ENCODE assay signal across 25 cellular contexts in the genomic region with DNA sequence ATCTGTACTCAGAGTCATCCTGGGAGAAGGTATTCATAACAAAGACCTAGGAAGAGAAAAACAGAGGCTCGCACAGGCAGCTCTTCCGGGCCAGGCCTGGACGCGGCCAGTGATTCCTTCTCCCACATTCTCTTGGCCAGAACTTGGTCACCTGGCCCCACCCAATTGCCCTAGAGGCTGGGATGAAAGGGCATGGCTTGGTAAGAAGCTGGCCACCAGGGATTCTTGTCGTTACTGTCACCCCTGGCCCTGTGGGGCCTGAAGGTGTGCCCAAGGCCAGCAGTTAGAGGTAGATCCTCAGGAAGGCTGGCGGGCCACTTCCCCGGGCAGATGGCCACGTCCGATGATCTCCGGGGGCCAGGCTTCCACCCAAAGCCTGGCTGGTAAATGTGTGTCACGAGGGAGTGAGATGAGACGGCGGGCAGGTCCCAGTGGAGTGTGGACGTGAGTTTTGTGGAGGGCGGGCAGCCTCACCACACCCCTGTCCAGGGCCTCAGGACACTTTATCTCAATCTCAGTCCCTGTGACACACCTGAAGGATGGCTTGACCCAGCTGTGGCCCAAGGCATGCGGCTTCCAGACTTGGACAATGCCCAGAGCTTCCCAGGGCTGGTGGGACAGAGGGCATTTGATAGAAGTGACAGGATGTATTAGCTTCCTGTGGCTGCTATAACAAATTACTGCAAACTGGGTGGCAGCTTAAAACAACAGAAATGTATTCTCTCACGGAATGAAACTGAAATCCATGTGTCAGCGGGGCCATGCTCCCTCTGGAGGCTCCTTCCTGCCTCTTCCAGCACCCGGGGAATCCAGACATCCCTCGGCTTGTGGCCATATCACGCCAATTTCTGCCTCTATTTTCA.
DNase-seq lines count a peak whose midpoint lies in the region; ATAC-seq, FAIRE-seq and TF ChIP-seq lines count a peak whose summit lies in the region.
"Had no signal": no experiment of that assay in that cellular context is flagged by ENCODE, and none has a peak within 500 bp of the region (broad histone marks: within the 10 kb centered on the region; RNA-seq: fewer than 3 reads in every experiment).

No MANE protein-coding gene starts in this region.

- peaks cover 25% of the 10 kb centered on the region for H3K4me1 Mint-ChIP-seq in type B pancreatic cell (ENCODE audit: unreplicated experiment)

- H3K9me2 ChIP-seq in SK-N-SH: no peaks in the 10 kb centered on the region

- no peak overlapping the region for H3K4me3 Mint-ChIP-seq in type B pancreatic cell
- H3K4me3 Mint-ChIP-seq: activated CD8-positive, alpha-beta T cell treated with anti-CD3 and anti-CD28 coated beads for 36 hours; activated T-helper 1 cell treated with anti-CD3 and anti-CD28 coated beads, Interleukin-12 subunit alpha, Interleukin-12 subunit beta, Interleukin-2, Interleukin-4 antibody, amounts not matched to agents 30 ng/mL and 10 ng/mL and 1 ng/mL, durations not matched to agents 14 hours and 24 hours and 36 hours; CD4-positive, alpha-beta T cell; naive thymus-derived CD8-positive, alpha-beta T cell; stimulated activated memory B cell treated with anti-CD40 and anti-IgM and Interleukin-4, amounts not matched to agents 10 μg/mL and 1 μg/mL and 100 μg/mL, for 72 hours had no signal

- H3K4me2 ChIP-seq in SK-N-SH: no peak overlapping the region

- peaks cover 0 to 37% of the 10 kb centered on the region in 2 experiments; a peak in 1 of 4 replicates for H3K4me1 ChIP-seq in SK-N-SH (ENCODE audit: control insufficient read depth in 1 of 2, insufficient read depth in 2 of 2, low read depth in 1 of 2, low read length in 1 of 2)
- H3K4me1 ChIP-seq: thyroid gland had no signal

- H4K20me1 ChIP-seq in SK-N-SH (ENCODE audit: insufficient read depth): no peaks in the 10 kb centered on the region

- no peaks in the 10 kb centered on the region for H3K27me3 ChIP-seq in SK-N-SH (ENCODE audit: insufficient read depth)
- H3K27me3 ChIP-seq in bronchial epithelial cell (ENCODE audit: control insufficient read depth, insufficient read depth, low read length): no peaks in the 10 kb centered on the region
- H3K27me3 ChIP-seq: gastroesophageal sphincter, thyroid gland had no signal

- H3K36me3 Mint-ChIP-seq in type B pancreatic cell: no peaks in the 10 kb centered on the region
- H3K36me3 Mint-ChIP-seq: IgD-negative memory B cell; naive thymus-derived CD8-positive, alpha-beta T cell; stimulated activated memory B cell treated with anti-CD40 and anti-IgM and Interleukin-4, amounts not matched to agents 10 μg/mL and 1 μg/mL and 100 μg/mL, for 72 hours had no signal

- H3K9ac ChIP-seq in SK-N-SH: no peak overlapping the region

- no peak overlapping the region for H2AFZ ChIP-seq in SK-N-SH (ENCODE audit: low read depth)

- POLR2A ChIA-PET in SK-N-SH (lab: Yijun Ruan, JAX): no interaction called here

- TF ChIP-seq EP300 in SK-N-SH (IDR thresholded peaks at IDR 0.05; ENCODE audit: borderline replicate concordance in 1 of 2, low read depth in 1 of 2, low read length in 1 of 2): no peak

- no peak for TF ChIP-seq CTCF in SK-N-SH (IDR thresholded peaks at IDR 0.05)
- TF ChIP-seq CTCF in bronchial epithelial cell (IDR thresholded peaks at IDR 0.05; ENCODE audit: insufficient read depth, low read length, severe bottlenecking): peak; percentile 8
- peak; percentile 25 for TF ChIP-seq CTCF in type B pancreatic cell (conservative IDR thresholded peaks at IDR 0.05)

- no peak overlapping the region for H3K4me3 ChIP-seq in SK-N-SH (ENCODE audit: low read depth in 2 of 2, low read length in 1 of 2)
- no peak overlapping the region for H3K4me3 ChIP-seq in bronchial epithelial cell (ENCODE audit: low read depth, low read length)
- H3K4me3 ChIP-seq: gastroesophageal sphincter, lung, thyroid gland had no signal

- ATAC-seq in SK-N-SH treated with all-trans-retinoic acid at 6 μM for 48 hours: no peak
- peak; percentile 37 for ATAC-seq in left lobe of liver
- ATAC-seq in GM21619 (IDR thresholded peaks at IDR 0.05; ENCODE audit: unreplicated experiment): no peak
- ATAC-seq: activated CD8-positive, alpha-beta T cell treated with anti-CD3 and anti-CD28 coated beads for 36 hours; gastroesophageal sphincter; naive thymus-derived CD8-positive, alpha-beta T cell; stimulated activated memory B cell treated with anti-CD40 and anti-IgM and Interleukin-4, amounts not matched to agents 10 μg/mL and 1 μg/mL and 100 μg/mL, for 72 hours had no signal

- H3K9me3 ChIP-seq in SK-N-SH: no peaks in the 10 kb centered on the region
- H3K9me3 ChIP-seq: gastroesophageal sphincter, thyroid gland had no signal

- no peak for FAIRE-seq in bronchial epithelial cell (lab: Jason Lieb, UNC)
- FAIRE-seq: endometrium had no signal

- H3K27me3 Mint-ChIP-seq in type B pancreatic cell: no peaks in the 10 kb centered on the region
- H3K27me3 Mint-ChIP-seq: activated CD8-positive, alpha-beta T cell treated with anti-CD3 and anti-CD28 coated beads for 36 hours; CD4-positive, alpha-beta T cell; IgD-negative memory B cell; naive thymus-derived CD8-positive, alpha-beta T cell; stimulated activated memory B cell treated with anti-CD40 and anti-IgM and Interleukin-4, amounts not matched to agents 10 μg/mL and 1 μg/mL and 100 μg/mL, for 72 hours had no signal

- DNase-seq in SK-N-SH (no peak), bronchial epithelial cell (ENCODE audit: low read depth) (no peak), left lobe of liver (ENCODE audit: low spot score) (no peak), type B pancreatic cell (ENCODE audit: extremely low spot score, unreplicated experiment) (no peak), SW480 (ENCODE audit: low spot score) (no peak), amygdala (lab: John Stamatoyannopoulos, UW) (no peak)
- DNase-seq: 8988T; activated CD8-positive, alpha-beta T cell treated with anti-CD3 and anti-CD28 coated beads for 36 hours; caudate nucleus; CD4-positive, alpha-beta T cell; DMS79 treated with DMSO at 0.1 percent for 48 hours; MV-4-11; naive thymus-derived CD8-positive, alpha-beta T cell; NCI-H1930; stimulated activated CD4-positive, alpha-beta T cell treated with anti-CD3 and anti-CD28 coated beads, Interleukin-12 subunit alpha, Interleukin-12 subunit beta, amount 100 ng/mL, for 4 hours; thyroid gland; WERI-Rb-1 had no signal

- H3K27ac ChIP-seq in SK-N-SH (ENCODE audit: low read depth in 2 of 2, low read length in 1 of 2): no peak overlapping the region
- H3K27ac ChIP-seq: gastroesophageal sphincter, thyroid gland, WERI-Rb-1 had no signal

- TF ChIP-seq RAD21 in SK-N-SH (IDR thresholded peaks at IDR 0.05; ENCODE audit: low read length): peak; percentile 20

- 92% methylated on average over 19 of the region's 21 CpGs for WGBS in SK-N-SH (ENCODE audit: low lambda C conversion rate)

- H3K9me3 Mint-ChIP-seq in type B pancreatic cell: no peaks in the 10 kb centered on the region
- H3K9me3 Mint-ChIP-seq: activated CD8-positive, alpha-beta T cell treated with anti-CD3 and anti-CD28 coated beads for 36 hours; activated T-helper 1 cell treated with anti-CD3 and anti-CD28 coated beads, Interleukin-12 subunit alpha, Interleukin-12 subunit beta, Interleukin-2, Interleukin-4 antibody, amounts not matched to agents 30 ng/mL and 10 ng/mL and 1 ng/mL, durations not matched to agents 14 hours and 24 hours and 36 hours; CD4-positive, alpha-beta T cell; naive thymus-derived CD8-positive, alpha-beta T cell; stimulated activated memory B cell treated with anti-CD40 and anti-IgM and Interleukin-4, amounts not matched to agents 10 μg/mL and 1 μg/mL and 100 μg/mL, for 72 hours had no signal

- no peak overlapping the region for H3K27ac Mint-ChIP-seq in type B pancreatic cell
- H3K27ac Mint-ChIP-seq: activated CD8-positive, alpha-beta T cell treated with anti-CD3 and anti-CD28 coated beads for 36 hours; activated T-helper 1 cell treated with anti-CD3 and anti-CD28 coated beads, Interleukin-12 subunit alpha, Interleukin-12 subunit beta, Interleukin-2, Interleukin-4 antibody, amounts not matched to agents 30 ng/mL and 10 ng/mL and 1 ng/mL, durations not matched to agents 14 hours and 24 hours and 36 hours; CD4-positive, alpha-beta T cell; stimulated activated memory B cell treated with anti-CD40 and anti-IgM and Interleukin-4, amounts not matched to agents 10 μg/mL and 1 μg/mL and 100 μg/mL, for 72 hours had no signal

- CTCF ChIA-PET in SK-N-SH (lab: Yijun Ruan, JAX): interaction anchor here (1.1 to 2.6 kb wide), 2 partner anchors 17 to 64 kb away, joined by 3 to 14 read pairs; no protein-coding TSS in a partner anchor

- peaks cover 7% of the 10 kb centered on the region for H3F3A ChIP-seq in SK-N-SH (replicated peaks; ENCODE audit: insufficient read depth)

- H3K79me2 ChIP-seq in SK-N-SH (ENCODE audit: insufficient read depth): no peaks in the 10 kb centered on the region

- H3K36me3 ChIP-seq in SK-N-SH (replicated peaks in 1 of 2; ENCODE audit: control insufficient read depth in 1 of 2, insufficient read depth in 2 of 2, low read length in 1 of 2): no peaks in the 10 kb centered on the region
- no peaks in the 10 kb centered on the region for H3K36me3 ChIP-seq in bronchial epithelial cell (ENCODE audit: control insufficient read depth, insufficient read depth, low read length)
- H3K36me3 ChIP-seq: gastroesophageal sphincter, thyroid gland, WERI-Rb-1 had no signal

TF ChIP-seq in SK-N-SH, 30 proteins besides CTCF, POLR2A, EP300 and RAD21 (continues in another document):
- no peak; the same call in 1 of the 2 replicates for TF ChIP-seq SMC3 (IDR thresholded peaks at IDR 0.05; ENCODE audit: low read depth, low read length)
- TF ChIP-seq ELF1 (IDR thresholded peaks at IDR 0.05): no peak
- no peak for TF ChIP-seq FOXJ3 (CRISPR knock-in tag; IDR thresholded peaks at IDR 0.05)
- TF ChIP-seq RFX5 (IDR thresholded peaks at IDR 0.05; ENCODE audit: low read length): no peak

TF ChIP-seq in SK-N-SH treated with all-trans-retinoic acid at 6 μM for 48 hours, 23 proteins besides CTCF, POLR2A, EP300 and RAD21 (continues in another document):
- TF ChIP-seq, protein P1, sequence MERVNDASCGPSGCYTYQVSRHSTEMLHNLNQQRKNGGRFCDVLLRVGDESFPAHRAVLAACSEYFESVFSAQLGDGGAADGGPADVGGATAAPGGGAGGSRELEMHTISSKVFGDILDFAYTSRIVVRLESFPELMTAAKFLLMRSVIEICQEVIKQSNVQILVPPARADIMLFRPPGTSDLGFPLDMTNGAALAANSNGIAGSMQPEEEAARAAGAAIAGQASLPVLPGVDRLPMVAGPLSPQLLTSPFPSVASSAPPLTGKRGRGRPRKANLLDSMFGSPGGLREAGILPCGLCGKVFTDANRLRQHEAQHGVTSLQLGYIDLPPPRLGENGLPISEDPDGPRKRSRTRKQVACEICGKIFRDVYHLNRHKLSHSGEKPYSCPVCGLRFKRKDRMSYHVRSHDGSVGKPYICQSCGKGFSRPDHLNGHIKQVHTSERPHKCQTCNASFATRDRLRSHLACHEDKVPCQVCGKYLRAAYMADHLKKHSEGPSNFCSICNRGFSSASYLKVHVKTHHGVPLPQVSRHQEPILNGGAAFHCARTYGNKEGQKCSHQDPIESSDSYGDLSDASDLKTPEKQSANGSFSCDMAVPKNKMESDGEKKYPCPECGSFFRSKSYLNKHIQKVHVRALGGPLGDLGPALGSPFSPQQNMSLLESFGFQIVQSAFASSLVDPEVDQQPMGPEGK (CRISPR knock-in tag; IDR thresholded peaks at IDR 0.05; ENCODE audit: borderline replicate concordance): no peak
- TF ChIP-seq TOX (CRISPR knock-in tag; IDR thresholded peaks at IDR 0.05; ENCODE audit: borderline replicate concordance) (no peak), RARB (CRISPR knock-in tag; IDR thresholded peaks at IDR 0.05) (no peak), ZNF70 (CRISPR knock-in tag; IDR thresholded peaks at IDR 0.05) (no peak)
